8 cellular contexts compared by ENCODE assay signal in genomic region chr7:98802088-98802780, GRCh38.
A peak's percentile ranks its signal among the peaks of the same experiment; 100 is the strongest.
DNase-seq lines count a peak whose midpoint lies in the region; ATAC-seq and TF ChIP-seq lines count a peak whose summit lies in the region.

No MANE protein-coding gene starts in this region.

- no peaks in the 10 kb centered on the region for H3K27me3 ChIP-seq in transverse colon

- H3K27me3 Mint-ChIP-seq in T-helper 17 cell, result peaks cover 11% of the 10 kb centered on the region

- WGBS in transverse colon (ENCODE audit: low coverage in 1 of 2), 2 donors, result 8 to 20% methylated on average over 1 to 7 of the region's 7 CpGs

- H3K4me3 Mint-ChIP-seq in T-helper 17 cell, result no peak overlapping the region

- H3K9me3 ChIP-seq in T-helper 17 cell (ENCODE audit: control insufficient read depth, low read length, poor library complexity, severe bottlenecking) (peaks cover 4% of the 10 kb centered on the region), transverse colon (peaks cover 6 to 9% of the 10 kb centered on the region in 2 donors)

- intact Hi-C loops in transverse colon (cut with DNase I; ENCODE audit: low total_unique reads), result no loop called here

- ATAC-seq in GM18520 (IDR thresholded peaks at IDR 0.05; ENCODE audit: unreplicated experiment) (peak; percentile 78), HG02798 (IDR thresholded peaks at IDR 0.05; ENCODE audit: poor library complexity, unreplicated experiment) (peak; percentile 84), T-helper 17 cell (peak; percentile 54)

- no peak overlapping the region for H3K4me3 ChIP-seq in transverse colon

- no peaks in the 10 kb centered on the region for H3K4me1 ChIP-seq in transverse colon

- in situ Hi-C loops in transverse colon (cut with MboI; ENCODE audit: low pct_ligation_motif_present in 1 of 4, low pct_unique_long_range_greater_than_20kb in 1 of 4, low sequenced_read_pairs in 3 of 4), result no loop called here

- TF ChIP-seq EP300 in transverse colon (IDR thresholded peaks at IDR 0.05; ENCODE audit: low read depth), result no peak

- no peaks in the 10 kb centered on the region for H3K36me3 Mint-ChIP-seq in T-helper 17 cell (ENCODE audit: low read depth)

- DNase-seq in Ammon's horn (ENCODE audit: low spot score) (peak; percentile 40), NCI-H1105 treated with DMSO at 0.1 percent for 48 hours (lab: John Stamatoyannopoulos, UW) (peak; percentile 97), T-helper 17 cell (no peak), hypothalamus (lab: John Stamatoyannopoulos, UW) (peak in 28 of 51 donors; percentile 2 to 65 (median 29)), transverse colon (peak; percentile 10), HuH-7 (ENCODE audit: low spot score) (no peak)

- H3K27ac Mint-ChIP-seq in T-helper 17 cell, result no peak overlapping the region

- H3K27ac ChIP-seq in transverse colon, result no peak overlapping the region

- no peak for TF ChIP-seq POLR2A in transverse colon (IDR thresholded peaks at IDR 0.05)

- no peak for TF ChIP-seq CTCF in transverse colon (IDR thresholded peaks at IDR 0.05)

- H3K4me1 Mint-ChIP-seq in T-helper 17 cell, result peaks cover 2% of the 10 kb centered on the region

- no peaks in the 10 kb centered on the region for H3K36me3 ChIP-seq in transverse colon

Comparison
In these comparisons a context has a peak if more than half of its experiments do, and no peak if none do; other contexts are left out.
1. DNase-seq: peak in Ammon's horn (single experiment), NCI-H1105 treated with DMSO at 0.1 percent for 48 hours (single experiment), hypothalamus (28 of 51) and transverse colon (single experiment); none in T-helper 17 cell (0 of 3) and HuH-7 (single experiment).
2. Peak in every context shown above with its lines, with median percentiles within 50 percentile points of each other: ATAC-seq.